ENCODE assay signal across 20 cellular contexts in genomic region chrX:41616935-41617334, GRCh38.
A peak's percentile ranks its signal among the peaks of the same experiment; 100 is the strongest.
DNase-seq lines count a peak whose midpoint lies in the region; ATAC-seq, FAIRE-seq and TF ChIP-seq lines count a peak whose summit lies in the region.
"Had no signal": no experiment of that assay in that cellular context is flagged by ENCODE, and none has a peak within 500 bp of the region (broad histone marks: within the 10 kb centered on the region; RNA-seq: fewer than 3 reads in every experiment).

No MANE protein-coding gene starts in this region.

- H3K4me3 ChIP-seq in endodermal cell (ENCODE audit: low read length) (no peak overlapping the region), small intestine (ENCODE audit: low read depth in 1 of 2, low read length in 2 of 2) (no peak overlapping the region), upper lobe of right lung (no peak overlapping the region)
- H3K4me3 ChIP-seq: SK-N-MC had no signal

- H3K36me3 ChIP-seq in endodermal cell (ENCODE audit: control insufficient read depth, insufficient read depth, low read length) = no peaks in the 10 kb centered on the region
- H3K36me3 ChIP-seq in small intestine (ENCODE audit: control insufficient read depth in 2 of 2, insufficient read depth in 2 of 2, low read length in 2 of 2) = no peaks in the 10 kb centered on the region
- H3K36me3 ChIP-seq in upper lobe of right lung = no peaks in the 10 kb centered on the region

- H3K27me3 ChIP-seq in endodermal cell (ENCODE audit: control insufficient read depth, insufficient read depth, low read length, poor library complexity, severe bottlenecking) (no peaks in the 10 kb centered on the region), small intestine (ENCODE audit: control insufficient read depth in 2 of 2, insufficient read depth in 2 of 2, low read length in 2 of 2) (no peaks in the 10 kb centered on the region), upper lobe of right lung (no peaks in the 10 kb centered on the region)

- H3K27ac Mint-ChIP-seq in endodermal cell = no peak overlapping the region

- intact Hi-C loops in upper lobe of right lung (cut with DNase I) = no loop called here

- no peak for FAIRE-seq in small intestine (lab: Jason Lieb, UNC)
- FAIRE-seq: D721Med, GM12892 had no signal

- H3K4me1 Mint-ChIP-seq in endodermal cell = peaks cover 7% of the 10 kb centered on the region

- no peak for TF ChIP-seq CTCF in endodermal cell (conservative IDR thresholded peaks at IDR 0.05)
- TF ChIP-seq CTCF in upper lobe of right lung (IDR thresholded peaks at IDR 0.05) = no peak

- DNase-seq in ELF-1 (ENCODE audit: low read depth, low spot score) (peak; percentile 44), NCI-H82 treated with DMSO at 0.1 percent for 48 hours (lab: John Stamatoyannopoulos, UW; ENCODE audit: unreplicated experiment) (peak; percentile 2), endodermal cell (peak; percentile 64), myocyte (ENCODE audit: low read depth) (peak; percentile 27), anterior cingulate cortex (lab: John Stamatoyannopoulos, UW) (no peak), small intestine (no peak), upper lobe of right lung (no peak)
- DNase-seq: C1 segment of cervical spinal cord, GOT3, KBM-7, NCI-H1105, NCI-H1694, NCI-H510A, NCI-H748 treated with DMSO at 0.1 percent for 48 hours, OCI-M1, SHP77 had no signal

- no peak for ATAC-seq in GM19328 (IDR thresholded peaks at IDR 0.05; ENCODE audit: unreplicated experiment)
- ATAC-seq in upper lobe of right lung = no peak

- H3K27ac ChIP-seq in endodermal cell (ENCODE audit: low read depth, low read length) (no peak overlapping the region), small intestine (ENCODE audit: low read depth in 1 of 2, low read length in 1 of 2) (no peak overlapping the region), upper lobe of right lung (no peak overlapping the region)
- H3K27ac ChIP-seq: SK-N-MC had no signal

- no peak overlapping the region for H3K9ac ChIP-seq in endodermal cell (ENCODE audit: extremely low read depth, low read length, poor library complexity, severe bottlenecking)

- WGBS in endodermal cell (ENCODE audit: insufficient coverage in 1 of 2, insufficient read length in 1 of 2), 2 experiments = 67 to 100% methylated on average over 1 to 2 of the region's 3 CpGs
- 78 to 95% (median 90%) methylated on average over 3 of the region's 3 CpGs for WGBS in small intestine, 3 donors

- H3K9me3 ChIP-seq in endodermal cell (ENCODE audit: control insufficient read depth, low read length) = no peaks in the 10 kb centered on the region
- no peaks in the 10 kb centered on the region for H3K9me3 ChIP-seq in small intestine (ENCODE audit: control insufficient read depth, low read depth)
- H3K9me3 ChIP-seq in upper lobe of right lung = no peaks in the 10 kb centered on the region

- H3K27me3 Mint-ChIP-seq in endodermal cell (ENCODE audit: insufficient read depth) = no peaks in the 10 kb centered on the region

- no peaks in the 10 kb centered on the region for H3K4me1 ChIP-seq in endodermal cell (ENCODE audit: control insufficient read depth, insufficient read depth, low read length)
- no peaks in the 10 kb centered on the region for H3K4me1 ChIP-seq in small intestine (ENCODE audit: control insufficient read depth in 2 of 2, insufficient read depth in 1 of 2, low read depth in 1 of 2, low read length in 1 of 2)
- H3K4me1 ChIP-seq in upper lobe of right lung = peaks cover 4% of the 10 kb centered on the region

- H3K4me3 Mint-ChIP-seq in endodermal cell = no peak overlapping the region

- H3K36me3 Mint-ChIP-seq in endodermal cell (ENCODE audit: low read depth) = peaks cover 3% of the 10 kb centered on the region

- H3K9me3 Mint-ChIP-seq in endodermal cell = peaks cover 30% of the 10 kb centered on the region

Comparison
In these comparisons a context has a peak if more than half of its experiments do, and no peak if none do; other contexts are left out.
1. DNase-seq: peak in ELF-1 (single experiment), NCI-H82 treated with DMSO at 0.1 percent for 48 hours (single experiment), endodermal cell (single experiment) and myocyte (single experiment); none in anterior cingulate cortex (0 of 58), small intestine (single experiment) and upper lobe of right lung (single experiment).